18 cellular contexts compared by ENCODE assay signal in genomic region chr6:128039542-128039941, GRCh38.
"Had no signal": no experiment of that assay in that cellular context is flagged by ENCODE, and none has a peak within 500 bp of the region (broad histone marks: within the 10 kb centered on the region; RNA-seq: fewer than 3 reads in every experiment).

No MANE protein-coding gene starts in this region.

- H3K36me3 ChIP-seq: gastroesophageal sphincter, lower lobe of right lung, upper lobe of right lung had no signal

- H3K4me1 ChIP-seq: gastroesophageal sphincter, lower lobe of right lung, upper lobe of right lung had no signal

- ATAC-seq: activated naive CD8-positive, alpha-beta T cell treated with anti-CD3 and anti-CD28 coated beads, Interleukin-2, amount 50 U/mL, for 24 hours; gastroesophageal sphincter; lower lobe of right lung; upper lobe of right lung had no signal

- H3K27ac ChIP-seq: coronary artery, gastroesophageal sphincter, lower lobe of right lung, upper lobe of right lung, VCaP had no signal

- DNase-seq: activated CD4-positive, alpha-beta T cell treated with anti-CD3 and anti-CD28 coated beads, Interleukin-2, amount 50 U/mL, for 1 hour; activated CD4-positive, CD25-positive, alpha-beta regulatory T cell treated with anti-CD3 and anti-CD28 coated beads, Interleukin-2, amount 50 U/mL, for 72 hours; activated CD8-positive, alpha-beta memory T cell treated with anti-CD3 and anti-CD28 coated beads, Interleukin-2, amount 50 U/mL, for 4 hours; activated effector memory CD4-positive, alpha-beta T cell treated with Interleukin-2 at 50 U/mL for 16 hours; activated naive CD4-positive, alpha-beta T cell treated with anti-CD3 and anti-CD28 coated beads, Interleukin-2, amount 10 ng/mL, durations not matched to agents 7 days and 5 days; activated naive CD8-positive, alpha-beta T cell treated with anti-CD3 and anti-CD28 coated beads, Interleukin-2, amount 50 U/mL, for 24 hours; activated T-cell treated with anti-CD3 and anti-CD28 coated beads, Interleukin-2, amount 50 U/mL, for 48 hours; anterior cingulate cortex; lower lobe of right lung; posterior cingulate gyrus; retina; stimulated activated CD8-positive, alpha-beta memory T cell treated with anti-CD3 and anti-CD28 coated beads, Interleukin-4, amount 100 ng/mL, for 48 hours; stimulated activated naive CD4-positive, alpha-beta T cell; T-helper 2 cell; upper lobe of right lung had no signal

- H3K27me3 ChIP-seq: gastroesophageal sphincter, upper lobe of right lung had no signal

- H3K9me3 ChIP-seq: gastroesophageal sphincter, lower lobe of right lung, upper lobe of right lung had no signal

- H3K4me3 ChIP-seq: coronary artery, gastroesophageal sphincter, lower lobe of right lung, upper lobe of right lung had no signal
